8 cellular contexts compared by ENCODE assay signal in genomic region chr2:121076885-121077549, GRCh38.
DNase-seq lines count a peak whose midpoint lies in the region; TF ChIP-seq lines count a peak whose summit lies in the region.

No MANE protein-coding gene starts in this region.

- H3K27ac ChIP-seq in SJSA1 (no peak overlapping the region), right atrium auricular region (no peak overlapping the region)

- peak; percentile 38 for DNase-seq in NK-92 treated with Interleukin-12 subunit alpha and Interleukin-12 subunit beta, amount 100 ng/mL, for 24 hours (lab: John Stamatoyannopoulos, UW)
- DNase-seq in NK-92 (lab: John Stamatoyannopoulos, UW; ENCODE audit: unreplicated experiment) (no peak), HPDE6-E6E7 (ENCODE audit: extremely low spot score) (peak; percentile 53), SJSA1 (ENCODE audit: low read depth in 1 of 2, low spot score in 2 of 2) (peak; percentile 46 to 74), right atrium auricular region (ENCODE audit: low spot score) (no peak), amniotic stem cell (lab: John Stamatoyannopoulos, UW) (no peak)
- DNase-seq in activated naive CD4-positive, alpha-beta T cell treated with Interleukin-2 at 50 U/mL for 16 hours, result peak; percentile 64
- peak; percentile 18 to 57 for DNase-seq in stimulated activated CD4-positive, alpha-beta T cell treated with anti-CD3 and anti-CD28 coated beads, Interleukin-15, amount 100 ng/mL, for 1 hour (ENCODE audit: low read depth in 1 of 2, low spot score in 1 of 2)

- no peaks in the 10 kb centered on the region for H3K36me3 ChIP-seq in SJSA1
- H3K36me3 ChIP-seq in right atrium auricular region, result no peaks in the 10 kb centered on the region

- peak; percentile 80 to 89 for TF ChIP-seq CTCF in right atrium auricular region (IDR thresholded peaks at IDR 0.05)

- H3K4me1 ChIP-seq in SJSA1 (replicated peaks) (no peaks in the 10 kb centered on the region), right atrium auricular region (peaks cover 0 to 15% of the 10 kb centered on the region in 2 donors)

- H3K27me3 ChIP-seq in SJSA1 (replicated peaks) (no peaks in the 10 kb centered on the region), right atrium auricular region (no peaks in the 10 kb centered on the region)

- no peak overlapping the region for H3K4me3 ChIP-seq in SJSA1
- no peak overlapping the region for H3K4me3 ChIP-seq in right atrium auricular region

- H3K9me3 ChIP-seq in SJSA1 (replicated peaks) (no peaks in the 10 kb centered on the region), right atrium auricular region (no peaks in the 10 kb centered on the region)

Comparison
In these comparisons a context has a peak if more than half of its experiments do, and no peak if none do; other contexts are left out.
1. DNase-seq: peak in NK-92 treated with Interleukin-12 subunit alpha and Interleukin-12 subunit beta, amount 100 ng/mL, for 24 hours (single experiment), HPDE6-E6E7 (single experiment), SJSA1 (2 of 2), activated naive CD4-positive, alpha-beta T cell treated with Interleukin-2 at 50 U/mL for 16 hours (single experiment) and stimulated activated CD4-positive, alpha-beta T cell treated with anti-CD3 and anti-CD28 coated beads, Interleukin-15, amount 100 ng/mL, for 1 hour (2 of 2); none in NK-92 (single experiment), right atrium auricular region (single experiment) and amniotic stem cell (single experiment).